In the genomic region with DNA sequence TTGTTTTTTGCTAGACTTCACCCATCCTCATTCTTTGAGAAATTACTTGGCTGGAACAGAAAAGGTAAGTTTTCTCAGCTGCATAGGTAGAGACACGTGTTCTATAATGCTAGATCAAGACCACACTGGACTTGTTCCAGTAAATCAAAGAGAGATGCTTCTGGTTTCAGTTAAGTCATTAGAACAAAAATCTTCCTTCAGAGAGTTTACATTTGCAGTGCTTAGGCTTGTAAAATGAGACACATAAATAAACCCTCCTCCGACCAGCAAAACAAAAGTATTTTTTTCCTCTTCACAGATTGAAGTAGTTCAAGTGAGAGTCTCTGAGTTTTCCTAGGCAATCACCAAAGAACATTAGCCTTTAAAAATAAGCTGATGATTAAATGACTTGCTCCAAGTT, we compare ENCODE assay signal across 18 cellular contexts.
A peak's percentile ranks its signal among the peaks of the same experiment; 100 is the strongest.
DNase-seq lines count a peak whose midpoint lies in the region; ATAC-seq and TF ChIP-seq lines count a peak whose summit lies in the region.
"Had no signal": no experiment of that assay in that cellular context is flagged by ENCODE, and none has a peak within 500 bp of the region (broad histone marks: within the 10 kb centered on the region; RNA-seq: fewer than 3 reads in every experiment).

No MANE protein-coding gene starts in this region.

- no peaks in the 10 kb centered on the region for H3K36me3 Mint-ChIP-seq in activated T-cell treated with anti-CD3 and anti-CD28 coated beads, Interleukin-2, amount 50 U/mL, for 72 hours (ENCODE audit: insufficient read depth in 2 of 2)

- DNase-seq in activated T-cell treated with anti-CD3 and anti-CD28 coated beads, Interleukin-2, amount 50 U/mL, for 72 hours: no peak
- no peak for DNase-seq in activated T-cell treated with anti-CD3 and anti-CD28 coated beads for 4 hours
- DNase-seq in dedifferentiated amniotic fluid mesenchymal stem cell (ENCODE audit: extremely low spot score): peak; percentile 19
- DNase-seq in stimulated activated naive CD8-positive, alpha-beta T cell treated with anti-CD3 and anti-CD28 coated beads, Interleukin-15, amount 100 ng/mL, for 72 hours: no peak
- DNase-seq in neuronal stem cell (ENCODE audit: low spot score): no peak
- DNase-seq: adrenal gland, erythroblast, glutamatergic neuron, Kasumi-1, NCI-H2171 treated with DMSO at 0.1 percent for 48 hours, PC-3, sigmoid colon had no signal

- ATAC-seq in activated T-cell treated with anti-CD3 and anti-CD28 coated beads, Interleukin-2, amount 50 U/mL, for 72 hours (replicated peaks in 1 of 2): no peak
- ATAC-seq in stimulated activated naive CD8-positive, alpha-beta T cell treated with anti-CD3 and anti-CD28 coated beads, Interleukin-15, amount 100 ng/mL, for 72 hours: no peak
- ATAC-seq in HG02623 (IDR thresholded peaks at IDR 0.05; ENCODE audit: unreplicated experiment) (no peak), HG03469 (IDR thresholded peaks at IDR 0.05; ENCODE audit: unreplicated experiment) (no peak)
- ATAC-seq: activated CD4-positive, CD25-positive, alpha-beta regulatory T cell treated with anti-CD3 and anti-CD28 coated beads, Interleukin-2, amount 50 U/mL, for 24 hours; PC-3 had no signal

- H4K8ac ChIP-seq in neuronal stem cell (ENCODE audit: low read depth, low read length): no peak overlapping the region

- H2AK5ac ChIP-seq in neuronal stem cell (ENCODE audit: low read depth, low read length): no peak overlapping the region

- H3K4me1 ChIP-seq in Loucy (ENCODE audit: insufficient read depth, low read length, poor library complexity, severe bottlenecking) (peaks cover 10% of the 10 kb centered on the region), neuronal stem cell (ENCODE audit: control insufficient read depth in 2 of 2, insufficient read depth in 1 of 2, low read depth in 1 of 2, low read length in 2 of 2) (no peaks in the 10 kb centered on the region)

- no peak overlapping the region for H3K9ac ChIP-seq in Loucy (ENCODE audit: low read depth, low read length, poor library complexity, severe bottlenecking)
- H3K9ac ChIP-seq in neuronal stem cell (ENCODE audit: low read depth, low read length, poor library complexity): no peak overlapping the region

- H3K27ac Mint-ChIP-seq in activated T-cell treated with anti-CD3 and anti-CD28 coated beads, Interleukin-2, amount 50 U/mL, for 72 hours: peak overlapping the region; percentile 90
- peak overlapping the region; percentile 30 to 54 for H3K27ac Mint-ChIP-seq in stimulated activated naive CD8-positive, alpha-beta T cell treated with anti-CD3 and anti-CD28 coated beads, Interleukin-15, amount 100 ng/mL, for 72 hours

- no peak overlapping the region for H2BK15ac ChIP-seq in neuronal stem cell (ENCODE audit: low read length)

- H3K4me3 ChIP-seq in Loucy (ENCODE audit: low read length, poor library complexity, severe bottlenecking) (no peak overlapping the region), neuronal stem cell (ENCODE audit: low read length in 2 of 2) (no peak overlapping the region)
- H3K4me3 ChIP-seq: adrenal gland, cardiac muscle cell, HAP-1, sigmoid colon had no signal

- no peak overlapping the region for H2BK5ac ChIP-seq in neuronal stem cell (ENCODE audit: low read length)

- no peak overlapping the region for H2BK12ac ChIP-seq in neuronal stem cell (ENCODE audit: low read length)

- no peak overlapping the region for H3K4ac ChIP-seq in neuronal stem cell (ENCODE audit: low read length)

- H3K36me3 ChIP-seq in Loucy (ENCODE audit: insufficient read depth, low read length): no peaks in the 10 kb centered on the region
- no peaks in the 10 kb centered on the region for H3K36me3 ChIP-seq in neuronal stem cell (replicated peaks in 1 of 2; ENCODE audit: control insufficient read depth in 2 of 2, insufficient read depth in 2 of 2, low read length in 2 of 2)
- H3K36me3 ChIP-seq: adrenal gland, cardiac muscle cell, HAP-1, sigmoid colon had no signal

- H3K18ac ChIP-seq in neuronal stem cell (ENCODE audit: low read length): no peak overlapping the region

- no CpG with 5 or more reads among the region's 2 CpGs for WGBS in neuronal stem cell (ENCODE audit: extremely low coverage in 2 of 2, insufficient read length in 2 of 2, insufficient replicate concordance in 1 of 2), 2 donors

- peak overlapping the region; percentile 48; the same call in 1 of the 2 replicates for H2AFZ ChIP-seq in Loucy (ENCODE audit: low read length)
- no peak overlapping the region for H2AFZ ChIP-seq in neuronal stem cell (ENCODE audit: low read length)

- H3K14ac ChIP-seq in neuronal stem cell (ENCODE audit: low read length): no peak overlapping the region

- H4K91ac ChIP-seq in neuronal stem cell (ENCODE audit: low read depth, low read length, poor library complexity): no peak overlapping the region

- H3K9me3 Mint-ChIP-seq in activated T-cell treated with anti-CD3 and anti-CD28 coated beads, Interleukin-2, amount 50 U/mL, for 72 hours: no peaks in the 10 kb centered on the region
- H3K9me3 Mint-ChIP-seq in stimulated activated naive CD8-positive, alpha-beta T cell treated with anti-CD3 and anti-CD28 coated beads, Interleukin-15, amount 100 ng/mL, for 72 hours: no peaks in the 10 kb centered on the region

- H3K4me3 Mint-ChIP-seq in activated T-cell treated with anti-CD3 and anti-CD28 coated beads, Interleukin-2, amount 50 U/mL, for 72 hours: peak overlapping the region; percentile 17 to 55
- H3K4me3 Mint-ChIP-seq in stimulated activated naive CD8-positive, alpha-beta T cell treated with anti-CD3 and anti-CD28 coated beads, Interleukin-15, amount 100 ng/mL, for 72 hours: peak overlapping the region in 1 of 2 donors; percentile 14

- H3K4me2 ChIP-seq in Loucy (ENCODE audit: low read depth, low read length, poor library complexity, severe bottlenecking) (peak overlapping the region; percentile 29), neuronal stem cell (ENCODE audit: insufficient read depth, low read length, poor library complexity, severe bottlenecking) (no peak overlapping the region)

- H3K27ac ChIP-seq in neuronal stem cell (replicated peaks; ENCODE audit: low read length): no peak overlapping the region
- H3K27ac ChIP-seq: adrenal gland, cardiac muscle cell, sigmoid colon had no signal

- H2BK120ac ChIP-seq in neuronal stem cell (ENCODE audit: low read depth, low read length): no peak overlapping the region

- peaks cover 43% of the 10 kb centered on the region for H3K4me1 Mint-ChIP-seq in activated T-cell treated with anti-CD3 and anti-CD28 coated beads, Interleukin-2, amount 50 U/mL, for 72 hours (ENCODE audit: low read depth)
- peaks cover 47% of the 10 kb centered on the region for H3K4me1 Mint-ChIP-seq in stimulated activated naive CD8-positive, alpha-beta T cell treated with anti-CD3 and anti-CD28 coated beads, Interleukin-15, amount 100 ng/mL, for 72 hours

- no peak for TF ChIP-seq CTCF in Loucy (conservative IDR thresholded peaks at IDR 0.05; ENCODE audit: low read length)

- no peaks in the 10 kb centered on the region for H3K9me3 ChIP-seq in Loucy (ENCODE audit: insufficient read depth, low read depth, low read length)
- H3K9me3 ChIP-seq in neuronal stem cell (replicated peaks in 1 of 2; ENCODE audit: control insufficient read depth in 2 of 2, insufficient read depth in 1 of 2, low read depth in 1 of 2, low read length in 2 of 2): peaks cover 0 to 1% of the 10 kb centered on the region in 2 donors
- H3K9me3 ChIP-seq: sigmoid colon had no signal

- H3F3A ChIP-seq in Loucy (ENCODE audit: low read depth): no peaks in the 10 kb centered on the region

- no peaks in the 10 kb centered on the region for H3K79me1 ChIP-seq in neuronal stem cell (ENCODE audit: low read depth, low read length)

- H3K27me3 Mint-ChIP-seq in activated T-cell treated with anti-CD3 and anti-CD28 coated beads, Interleukin-2, amount 50 U/mL, for 72 hours (ENCODE audit: low read depth): no peaks in the 10 kb centered on the region
- H3K27me3 Mint-ChIP-seq in stimulated activated naive CD8-positive, alpha-beta T cell treated with anti-CD3 and anti-CD28 coated beads, Interleukin-15, amount 100 ng/mL, for 72 hours: no peaks in the 10 kb centered on the region

- H3K23ac ChIP-seq in neuronal stem cell (ENCODE audit: low read depth, low read length, poor library complexity): no peak overlapping the region

- no peaks in the 10 kb centered on the region for H3K9me2 ChIP-seq in Loucy (replicated peaks; ENCODE audit: low read depth, low read length)

- H4K20me1 ChIP-seq in Loucy (ENCODE audit: insufficient read depth, low read length, poor library complexity, severe bottlenecking): no peaks in the 10 kb centered on the region

- H3K79me2 ChIP-seq in Loucy (ENCODE audit: insufficient read depth, low read length): no peaks in the 10 kb centered on the region

- H3K27me3 ChIP-seq in Loucy (ENCODE audit: insufficient read depth, low read length, poor library complexity, severe bottlenecking): no peaks in the 10 kb centered on the region
- no peaks in the 10 kb centered on the region for H3K27me3 ChIP-seq in neuronal stem cell (ENCODE audit: control insufficient read depth in 3 of 3, insufficient read depth in 3 of 3, low read depth in 1 of 3, low read length in 3 of 3)
- H3K27me3 ChIP-seq: adrenal gland, sigmoid colon had no signal
